Comparison of ENCODE assay signal across 23 cellular contexts in genomic region chr11:110000858-110001257, GRCh38.
DNase-seq lines count a peak whose midpoint lies in the region; ATAC-seq, FAIRE-seq and TF ChIP-seq lines count a peak whose summit lies in the region.
"Had no signal": no experiment of that assay in that cellular context is flagged by ENCODE, and none has a peak within 500 bp of the region (broad histone marks: within the 10 kb centered on the region; RNA-seq: fewer than 3 reads in every experiment).

No MANE protein-coding gene starts in this region.

- no peak overlapping the region for H2AK5ac ChIP-seq in mesenchymal stem cell (ENCODE audit: low read length, severe bottlenecking)

- no peak overlapping the region for H2BK5ac ChIP-seq in mesenchymal stem cell (ENCODE audit: low read depth, low read length, poor library complexity, severe bottlenecking)

- in situ Hi-C loops in K562 (cut with MboI): no loop called here

- H3K4me2 ChIP-seq in BLaER1: peak overlapping the region; percentile 42
- no peak overlapping the region for H3K4me2 ChIP-seq in K562 (ENCODE audit: insufficient read depth, low read length)
- H3K4me2 ChIP-seq in mesenchymal stem cell (ENCODE audit: low read length, poor library complexity, severe bottlenecking): no peak overlapping the region

- H3K9me3 ChIP-seq in BLaER1 (peaks cover 20% of the 10 kb centered on the region), K562 (replicated peaks; ENCODE audit: control insufficient read depth, insufficient read depth, low read depth, low read length) (no peaks in the 10 kb centered on the region), psoas muscle (peaks cover 4% of the 10 kb centered on the region), mesenchymal stem cell (ENCODE audit: control insufficient read depth, low read length) (no peaks in the 10 kb centered on the region)
- H3K9me3 ChIP-seq: left ventricle myocardium inferior, suprapubic skin had no signal

- H4K20me1 ChIP-seq in BLaER1 (no peaks in the 10 kb centered on the region), K562 (replicated peaks; ENCODE audit: control insufficient read depth, insufficient read depth, low read length) (no peaks in the 10 kb centered on the region)

- 0 out of 2 replicates have a peak overlapping the region, but pooled peaks have one; percentile 40 for H3K27ac Mint-ChIP-seq in HFFc6
- H3K27ac Mint-ChIP-seq: activated CD8-positive, alpha-beta T cell treated with anti-CD3 and anti-CD28 coated beads, Interleukin-2, amount 10 ng/mL, durations not matched to agents 7 days and 5 days; CD4-positive, alpha-beta T cell; immature natural killer cell; nephron; T-cell had no signal

- no peaks in the 10 kb centered on the region for H3K79me1 ChIP-seq in mesenchymal stem cell (replicated peaks; ENCODE audit: low read length, poor library complexity, severe bottlenecking)

- TF ChIP-seq EP300 in K562 (IDR thresholded peaks at IDR 0.05; ENCODE audit: low read length): no peak

- no peak for TF ChIP-seq CTCF in HFFc6 (IDR thresholded peaks at IDR 0.05)
- TF ChIP-seq CTCF in K562 (IDR thresholded peaks at IDR 0.05 in 2 of 3, conservative IDR thresholded peaks at IDR 0.05 in 1 of 3; ENCODE audit: insufficient read depth in 2 of 3, low read depth in 1 of 3, low read length in 3 of 3): no peak
- TF ChIP-seq CTCF in psoas muscle (IDR thresholded peaks at IDR 0.05): no peak
- no peak for TF ChIP-seq CTCF in GM20000 (IDR thresholded peaks at IDR 0.05; ENCODE audit: extremely low read depth, missing control alignments)

- no peaks in the 10 kb centered on the region for H3K36me3 ChIP-seq in BLaER1
- no peaks in the 10 kb centered on the region for H3K36me3 ChIP-seq in K562 (ENCODE audit: control insufficient read depth, insufficient read depth, low read length)
- no peaks in the 10 kb centered on the region for H3K36me3 ChIP-seq in psoas muscle (ENCODE audit: insufficient read depth in 1 of 2, low read depth in 1 of 2)
- no peaks in the 10 kb centered on the region for H3K36me3 ChIP-seq in mesenchymal stem cell (ENCODE audit: control insufficient read depth in 1 of 2, insufficient read depth in 2 of 2, low read depth in 1 of 2, low read length in 2 of 2)
- H3K36me3 ChIP-seq: cardiac muscle cell, left ventricle myocardium inferior, suprapubic skin had no signal

- no peaks in the 10 kb centered on the region for H3K27me3 ChIP-seq in BLaER1
- no peaks in the 10 kb centered on the region for H3K27me3 ChIP-seq in K562 (ENCODE audit: control insufficient read depth in 2 of 2, insufficient read depth in 2 of 2, low read length in 2 of 2)
- H3K27me3 ChIP-seq in psoas muscle (ENCODE audit: insufficient read depth in 3 of 3, low read length in 2 of 3): no peaks in the 10 kb centered on the region
- no peaks in the 10 kb centered on the region for H3K27me3 ChIP-seq in mesenchymal stem cell (ENCODE audit: control insufficient read depth in 1 of 2, insufficient read depth in 1 of 2, low read length in 2 of 2)
- H3K27me3 ChIP-seq: cardiac muscle cell, suprapubic skin had no signal

- no peak for FAIRE-seq in K562 (lab: Jason Lieb, UNC)
- FAIRE-seq: TTC549, urothelium cell line had no signal

- H3K36me3 Mint-ChIP-seq in HFFc6 (ENCODE audit: low read depth): no peaks in the 10 kb centered on the region
- H3K36me3 Mint-ChIP-seq: immature natural killer cell, T-cell had no signal

- no peaks in the 10 kb centered on the region; the same call in 1 of the 2 replicates for H3K27me3 Mint-ChIP-seq in HFFc6 (ENCODE audit: insufficient read depth)

- H4K8ac ChIP-seq in mesenchymal stem cell (ENCODE audit: low read length): no peak overlapping the region

- peak overlapping the region in 1 of 2 experiments; percentile 5 for H3K18ac ChIP-seq in mesenchymal stem cell (ENCODE audit: low read depth in 1 of 2, low read length in 2 of 2)

- no peak overlapping the region for H2BK12ac ChIP-seq in mesenchymal stem cell (ENCODE audit: low read length in 2 of 2)

- no peak for TF ChIP-seq POLR2A in K562 (conservative IDR thresholded peaks at IDR 0.05)

- no peaks in the 10 kb centered on the region for H3K9me1 ChIP-seq in K562 (ENCODE audit: control insufficient read depth, insufficient read depth, low read length)

- ATAC-seq in K562: no peak
- ATAC-seq in psoas muscle: peak in 2 of 4 donors; percentile 31 to 43
- ATAC-seq: activated CD8-positive, alpha-beta T cell treated with anti-CD3 and anti-CD28 coated beads, Interleukin-2, amount 10 ng/mL, durations not matched to agents 7 days and 5 days; T-cell had no signal

- DNase-seq in HFFc6: no peak
- no peak for DNase-seq in K562 (ENCODE audit: extremely low read depth in 1 of 4, low spot score in 3 of 4)
- no peak for DNase-seq in psoas muscle
- no peak for DNase-seq in GM20000 (ENCODE audit: low spot score)
- DNase-seq in RKO (ENCODE audit: low spot score): no peak
- no peak for DNase-seq in NK-92 treated with Interleukin-12 subunit alpha and Interleukin-12 subunit beta, amount 100 ng/mL, for 24 hours (lab: John Stamatoyannopoulos, UW)
- no peak for DNase-seq in mesenchymal stem cell
- DNase-seq: activated CD4-positive, CD25-positive, alpha-beta regulatory T cell treated with anti-CD3 and anti-CD28 coated beads, Interleukin-2, amount 50 U/mL, for 72 hours; activated CD8-positive, alpha-beta T cell treated with anti-CD3 and anti-CD28 coated beads, Interleukin-2, amount 10 ng/mL, durations not matched to agents 7 days and 5 days; CD4-positive, alpha-beta T cell; immature natural killer cell; left ventricle myocardium inferior; NCI-H1694; NCI-H69; Right ventricle myocardium superior; T-cell had no signal

- H2BK120ac ChIP-seq in mesenchymal stem cell (ENCODE audit: low read depth, low read length): no peak overlapping the region

- H2BK15ac ChIP-seq in mesenchymal stem cell (ENCODE audit: low read depth, poor library complexity, severe bottlenecking): no peak overlapping the region

- H3K23ac ChIP-seq in mesenchymal stem cell (ENCODE audit: low read length in 2 of 2): no peak overlapping the region

- CTCF ChIA-PET in K562 (lab: Yijun Ruan, JAX; ENCODE audit: low intra/inter-chr PET ratio): no interaction called here

- POLR2A ChIA-PET in K562 (lab: Yijun Ruan, JAX): no interaction called here

- H3K14ac ChIP-seq in mesenchymal stem cell (ENCODE audit: low read length in 2 of 2): no peak overlapping the region

- WGBS in K562 (ENCODE audit: insufficient coverage, low coverage, missing lambda C conversion rate): 33% methylated on average over 3 of the region's 3 CpGs
- 61 to 79% (median 71%) methylated on average over 3 of the region's 3 CpGs for WGBS in psoas muscle, 3 donors
- 85% methylated on average over 3 of the region's 3 CpGs for WGBS in mesenchymal stem cell

- no peak overlapping the region for H3K4ac ChIP-seq in mesenchymal stem cell (ENCODE audit: low read depth in 1 of 2, low read length in 2 of 2)

- peaks cover 18% of the 10 kb centered on the region for H3K4me1 Mint-ChIP-seq in HFFc6 (ENCODE audit: low read depth)
- H3K4me1 Mint-ChIP-seq: immature natural killer cell, nephron, T-cell had no signal

- H2AFZ ChIP-seq in K562 (ENCODE audit: low read depth, low read length) (no peak overlapping the region; the same call in 1 of the 2 replicates), mesenchymal stem cell (ENCODE audit: low read depth, low read length) (no peak overlapping the region)
- H2AFZ ChIP-seq: parathyroid adenoma had no signal

- TF ChIP-seq RAD21 in K562 (CRISPR knock-in tag; conservative IDR thresholded peaks at IDR 0.05 in 1 of 2, IDR thresholded peaks at IDR 0.05 in 1 of 2): no peak

- H3K9ac ChIP-seq in BLaER1 (no peak overlapping the region), K562 (ENCODE audit: insufficient read depth in 1 of 2, low read depth in 2 of 2, low read length in 2 of 2) (no peak overlapping the region), mesenchymal stem cell (ENCODE audit: low read length) (no peak overlapping the region)
- H3K9ac ChIP-seq: parathyroid adenoma had no signal

- intact Hi-C loops in K562 (cut with micrococcal nuclease): no loop called here
- intact Hi-C loops in psoas muscle (cut with DNase I): loop anchor here (2.0 to 10.0 kb wide), 4 partner anchors 54 to 94 kb away; partner anchors contain the start of gene ZC3H12C (in 1 of the 2)

- peak overlapping the region; percentile 29; the same call in 1 of the 2 replicates for H3K27ac ChIP-seq in BLaER1
- no peak overlapping the region for H3K27ac ChIP-seq in K562 (ENCODE audit: extremely low read depth, low read depth, low read length)
- H3K27ac ChIP-seq in psoas muscle: peak overlapping the region; percentile 77
- no peak overlapping the region for H3K27ac ChIP-seq in mesenchymal stem cell (ENCODE audit: low read length, poor library complexity, severe bottlenecking)
- H3K27ac ChIP-seq: cardiac muscle cell, left ventricle myocardium inferior, parathyroid adenoma, suprapubic skin had no signal

- BruUV-seq in K562 (replicated peaks; lab: Mats Ljungman, UMichigan): no TSS peak

- H3K4me3 ChIP-seq in BLaER1 (no peak overlapping the region), K562 (no peak overlapping the region), psoas muscle (no peak overlapping the region), mesenchymal stem cell (ENCODE audit: insufficient read depth in 1 of 2, low read depth in 1 of 2, low read length in 2 of 2) (no peak overlapping the region)
- H3K4me3 ChIP-seq: cardiac muscle cell, left ventricle myocardium inferior, suprapubic skin had no signal

- H3K79me2 ChIP-seq in K562 (ENCODE audit: control insufficient read depth, insufficient read depth, low read length): no peaks in the 10 kb centered on the region
- H3K79me2 ChIP-seq: parathyroid adenoma had no signal

- H3K9me3 Mint-ChIP-seq in HFFc6: no peaks in the 10 kb centered on the region
- H3K9me3 Mint-ChIP-seq: CD4-positive, alpha-beta T cell; immature natural killer cell; nephron; T-cell had no signal

- H4K91ac ChIP-seq in mesenchymal stem cell (ENCODE audit: low read length): no peak overlapping the region

- no peak overlapping the region for H3K4me3 Mint-ChIP-seq in HFFc6
- H3K4me3 Mint-ChIP-seq: activated CD8-positive, alpha-beta T cell treated with anti-CD3 and anti-CD28 coated beads, Interleukin-2, amount 10 ng/mL, durations not matched to agents 7 days and 5 days; CD4-positive, alpha-beta T cell; immature natural killer cell; nephron; T-cell had no signal

- peaks cover 41% of the 10 kb centered on the region for H3K4me1 ChIP-seq in BLaER1
- H3K4me1 ChIP-seq in K562 (replicated peaks in 1 of 2; ENCODE audit: control insufficient read depth in 2 of 2, insufficient read depth in 2 of 2, low read length in 2 of 2): no peaks in the 10 kb centered on the region; a peak in 3 of 5 replicates
- peaks cover 20% of the 10 kb centered on the region for H3K4me1 ChIP-seq in psoas muscle
- H3K4me1 ChIP-seq in mesenchymal stem cell (ENCODE audit: control insufficient read depth, insufficient read depth, low read depth, low read length): no peaks in the 10 kb centered on the region
- H3K4me1 ChIP-seq: left ventricle myocardium inferior, parathyroid adenoma, suprapubic skin had no signal

TF ChIP-seq in K562, 482 proteins besides CTCF, POLR2A, EP300 and RAD21 (continues in another document):
- no peak for TF ChIP-seq ZNF644 (tag; IDR thresholded peaks at IDR 0.05; ENCODE audit: low read depth)

Comparison
In these comparisons a context has a peak if more than half of its experiments do, and no peak if none do; other contexts are left out.
1. H3K27ac ChIP-seq: peak in BLaER1 (single experiment) and psoas muscle (single experiment); none in K562 (single experiment) and mesenchymal stem cell (single experiment).